In genomic region chr1:183195146-183195571, GRCh38 we compare ENCODE assay signal across 8 cellular contexts. TPM values are rescaled to one million over a fixed set of nuclear protein-coding genes. Genes with fewer than 3 reads are reported as not detected.
DNase-seq lines count a peak whose midpoint lies in the region; ATAC-seq and TF ChIP-seq lines count a peak whose summit lies in the region.

No MANE protein-coding gene starts in this region.

- H2BK15ac ChIP-seq in mesendoderm (replicated peaks; ENCODE audit: low read depth), result no peak overlapping the region

- BruUV-seq in HCT116 (replicated peaks; lab: Mats Ljungman, UMichigan), result no TSS peak

- no peaks in the 10 kb centered on the region for H4K20me1 ChIP-seq in HCT116 (ENCODE audit: insufficient read depth)

- no peak overlapping the region for H4K8ac ChIP-seq in mesendoderm (ENCODE audit: low read depth, low read length)

- H3K27me3 ChIP-seq in HCT116 (ENCODE audit: insufficient read depth, low read length), result no peaks in the 10 kb centered on the region
- H3K27me3 ChIP-seq in MG63, result no peaks in the 10 kb centered on the region
- H3K27me3 ChIP-seq in mesendoderm (ENCODE audit: insufficient read depth, low read length, poor library complexity), result no peaks in the 10 kb centered on the region

- H2AK5ac ChIP-seq in mesendoderm (ENCODE audit: low read length), result no peak overlapping the region

- H4K5ac ChIP-seq in mesendoderm (ENCODE audit: low read length), result no peak overlapping the region

- H3K4me2 ChIP-seq in HCT116 (ENCODE audit: low read length) (peak overlapping the region; percentile 50), mesendoderm (ENCODE audit: low read length) (no peak overlapping the region)

- H3K4me1 ChIP-seq in HCT116 (ENCODE audit: control insufficient read depth in 1 of 2, insufficient read depth in 2 of 2, low read length in 2 of 2), result peaks cover 8 to 13% of the 10 kb centered on the region in 2 experiments
- H3K4me1 ChIP-seq in mesendoderm (ENCODE audit: control insufficient read depth, low read depth, low read length), result peaks cover 5% of the 10 kb centered on the region

- no peak overlapping the region for H3K56ac ChIP-seq in mesendoderm (ENCODE audit: low read length)

- TF ChIP-seq CTCF in HCT116 (IDR thresholded peaks at IDR 0.05 in 2 of 3, conservative IDR thresholded peaks at IDR 0.05 in 1 of 3; ENCODE audit: borderline replicate concordance in 1 of 3, insufficient read depth in 1 of 3, low read depth in 2 of 3, low read length in 2 of 3) (no peak), GM13977 (IDR thresholded peaks at IDR 0.05; ENCODE audit: extremely low read depth, insufficient read depth, missing control alignments) (no peak)

- POLR2A ChIA-PET in HCT116 (lab: Charles Lee), result interaction anchor here (0.8 to 1.2 kb wide), 2 partner anchors 9 to 14 kb away, joined by 3 to 4 read pairs; partner anchors contain the start of gene LAMC2

- H2BK120ac ChIP-seq in mesendoderm (ENCODE audit: low read depth, low read length), result no peak overlapping the region

- CTCF ChIA-PET in HCT116 (lab: Charles Lee), result no interaction called here

- in situ Hi-C loops in GM13977 (cut with MboI; ENCODE audit: low pct_unique_long_range_greater_than_20kb, low sequenced_read_pairs, unreplicated experiment), result no loop called here

- H3K4me3 ChIP-seq in HCT116 (replicated peaks in 1 of 2; ENCODE audit: low read depth in 1 of 2, low read length in 2 of 2) (peak overlapping the region in 1 of 2 experiments; percentile 5; a peak in 1 of 4 replicates), MG63 (no peak overlapping the region), mesendoderm (ENCODE audit: low read length) (no peak overlapping the region)

- H2BK5ac ChIP-seq in mesendoderm (ENCODE audit: low read length), result no peak overlapping the region

- no peak for TF ChIP-seq POLR2A in HCT116 (IDR thresholded peaks at IDR 0.05; ENCODE audit: borderline replicate concordance, extremely low read depth, insufficient read depth, insufficient read length)

- intact Hi-C loops in HCT116 (cut with micrococcal nuclease), result no loop called here

- ATAC-seq in GM18511 (IDR thresholded peaks at IDR 0.05; ENCODE audit: unreplicated experiment) (peak; percentile 64), HCT116 (peak; percentile 93)

- peak; percentile 23 for DNase-seq in HCT116 (ENCODE audit: low read depth, low spot score)
- peak; percentile 8 for DNase-seq in MG63
- DNase-seq in mesendoderm, result peak; percentile 51
- DNase-seq in NAMALWA (ENCODE audit: low spot score), result no peak
- DNase-seq in NCI-H82 treated with DMSO at 0.1 percent for 48 hours (lab: John Stamatoyannopoulos, UW; ENCODE audit: unreplicated experiment), result no peak
- no peak for DNase-seq in GM13977 (ENCODE audit: low spot score)
- DNase-seq in iPS-NIHi7 (ENCODE audit: extremely low spot score), result no peak

- H3K18ac ChIP-seq in mesendoderm (ENCODE audit: low read length), result no peak overlapping the region

- no peaks in the 10 kb centered on the region for H3K36me3 ChIP-seq in HCT116 (ENCODE audit: control insufficient read depth in 1 of 2, insufficient read depth in 2 of 2, low read length in 2 of 2)
- H3K36me3 ChIP-seq in MG63, result no peaks in the 10 kb centered on the region
- no peaks in the 10 kb centered on the region for H3K36me3 ChIP-seq in mesendoderm (ENCODE audit: control insufficient read depth, insufficient read depth, low read length)

- H3K9me2 ChIP-seq in HCT116 (ENCODE audit: insufficient read depth), result no peaks in the 10 kb centered on the region

- no peak for TF ChIP-seq RAD21 in HCT116 (IDR thresholded peaks at IDR 0.05; ENCODE audit: low read depth)

- H3K79me2 ChIP-seq in HCT116 (ENCODE audit: insufficient read depth, low read length) (no peaks in the 10 kb centered on the region), mesendoderm (ENCODE audit: control insufficient read depth, insufficient read depth, low read length) (no peaks in the 10 kb centered on the region)

- no CpG with 5 or more reads among the region's 3 CpGs for WGBS in mesendoderm (ENCODE audit: extremely low coverage, insufficient coverage, low lambda C conversion rate)

- H3K4ac ChIP-seq in mesendoderm (ENCODE audit: low read depth, low read length), result no peak overlapping the region

- no peak overlapping the region for H3K27ac ChIP-seq in HCT116 (ENCODE audit: low read depth, low read length)
- H3K27ac ChIP-seq in mesendoderm (ENCODE audit: low read depth, low read length), result no peak overlapping the region

- no peaks in the 10 kb centered on the region for H3K9me3 ChIP-seq in HCT116 (ENCODE audit: control insufficient read depth in 1 of 2, insufficient read depth in 1 of 2, low read depth in 1 of 2, low read length in 2 of 2)
- no peaks in the 10 kb centered on the region for H3K9me3 ChIP-seq in MG63

- H3K9ac ChIP-seq in HCT116 (ENCODE audit: low read length) (no peak overlapping the region), mesendoderm (ENCODE audit: low read length) (no peak overlapping the region)

- RAD21 ChIA-PET in HCT116 (lab: Charles Lee; ENCODE audit: low non-redundant PET in 1 of 2, low total read pairs in 2 of 2, uncharacterized antibody in 2 of 2, unreplicated experiment in 2 of 2), result no interaction called here

- H3K79me1 ChIP-seq in mesendoderm (ENCODE audit: low read length), result no peaks in the 10 kb centered on the region

- H2AFZ ChIP-seq in HCT116 (ENCODE audit: low read depth, low read length, poor library complexity, severe bottlenecking), result no peak overlapping the region

- H3K23ac ChIP-seq in mesendoderm (ENCODE audit: low read length), result no peak overlapping the region

TF ChIP-seq in HCT116, 20 proteins besides CTCF, POLR2A, EP300 and RAD21:
- no peak for TF ChIP-seq ZNF274 (IDR thresholded peaks at IDR 0.05; ENCODE audit: low read depth, low read length)
- TF ChIP-seq ZFX (IDR thresholded peaks at IDR 0.05), result no peak
- peak; percentile 49; the same call in 1 of the 2 replicates for TF ChIP-seq FOSL1 (IDR thresholded peaks at IDR 0.05; ENCODE audit: low read depth)
- peak; percentile 38 for TF ChIP-seq SIN3A (IDR thresholded peaks at IDR 0.05; ENCODE audit: low read depth)
- no peak for TF ChIP-seq ZBTB33 (IDR thresholded peaks at IDR 0.05; ENCODE audit: extremely low read depth, insufficient replicate concordance, low read length)
TF ChIP-seq in HCT116: peak in this region for 2.

RNA-seq across cellular contexts. Expression of gene LAMC2, which starts 9.1 kb away (rescaled TPM):
- total RNA-seq in HCT116 (2021; ENCODE audit: unreplicated experiment), result 22.2 TPM
- 43.6 and 44.3 TPM in 2 replicates for polyA plus RNA-seq in HCT116 (2012)
- 0.10 and 0.16 TPM in 2 replicates for total RNA-seq in MG63 (2014; rRNA removed; shearing (Covaris generic); ENCODE audit: low replicate concordance)
- polyA plus RNA-seq in mesendoderm (2013, experiment 1 of 2), result 6.4 TPM
- polyA plus RNA-seq in mesendoderm (2013, experiment 2 of 2), result 6.9 TPM

Comparison
In these comparisons a context has a peak if more than half of its experiments do, and no peak if none do; other contexts are left out.
1. DNase-seq: peak in HCT116 (single experiment), MG63 (single experiment) and mesendoderm (single experiment); none in NAMALWA (single experiment), NCI-H82 treated with DMSO at 0.1 percent for 48 hours (single experiment), GM13977 (single experiment) and iPS-NIHi7 (single experiment).
2. RNA of gene LAMC2, which starts 9.1 kb away (total RNA-seq): 22.2 TPM in HCT116 (single experiment); 0.10 to 0.16 TPM in MG63; every median in the first group is over 10 times any median in the second.